ENCODE assay signal across 17 cellular contexts in the genomic region with DNA sequence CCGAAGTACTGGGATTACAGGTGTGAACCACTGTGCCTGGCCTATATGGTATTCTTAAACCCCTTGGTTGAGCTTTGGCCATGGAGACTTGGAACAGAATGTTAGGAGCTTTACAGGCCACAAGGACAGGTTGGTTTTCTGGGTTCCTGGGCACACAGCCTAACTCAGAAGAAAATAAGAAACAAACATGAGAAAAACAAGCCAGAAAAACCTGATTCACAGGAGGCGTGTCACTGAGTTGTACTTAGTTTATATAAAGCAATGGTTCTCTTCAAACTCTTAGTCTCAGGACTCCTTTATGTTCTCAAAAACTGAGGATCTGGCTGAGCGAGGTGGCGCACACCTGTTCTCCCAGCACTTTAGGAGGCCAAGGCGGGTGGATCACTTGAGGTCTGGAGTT.
DNase-seq lines count a peak whose midpoint lies in the region; ATAC-seq and TF ChIP-seq lines count a peak whose summit lies in the region.
"Had no signal": no experiment of that assay in that cellular context is flagged by ENCODE, and none has a peak within 500 bp of the region (broad histone marks: within the 10 kb centered on the region; RNA-seq: fewer than 3 reads in every experiment).

No MANE protein-coding gene starts in this region.

- H3K4me1 ChIP-seq in lung (ENCODE audit: control insufficient read depth in 2 of 2, insufficient read depth in 2 of 2, low read length in 2 of 2) (peaks cover 4 to 10% of the 10 kb centered on the region in 2 donors), smooth muscle cell (ENCODE audit: low read depth) (peaks cover 7% of the 10 kb centered on the region)

- no peaks in the 10 kb centered on the region for H3K9me3 Mint-ChIP-seq in chondrocyte (ENCODE audit: low read depth)
- no peaks in the 10 kb centered on the region for H3K9me3 Mint-ChIP-seq in activated CD8-positive, alpha-beta T cell treated with anti-CD3 and anti-CD28 coated beads, Interleukin-2, amount 10 ng/mL, durations not matched to agents 7 days and 5 days (ENCODE audit: insufficient read depth)

- TF ChIP-seq CTCF in chondrocyte (IDR thresholded peaks at IDR 0.05) (no peak), lung (IDR thresholded peaks at IDR 0.05; ENCODE audit: control extremely low read depth, extremely low read depth) (no peak), smooth muscle cell (IDR thresholded peaks at IDR 0.05; ENCODE audit: borderline replicate concordance, insufficient read depth, poor library complexity, severe bottlenecking) (no peak)

- H3K36me3 Mint-ChIP-seq in chondrocyte (ENCODE audit: low read depth) = no peaks in the 10 kb centered on the region
- H3K36me3 Mint-ChIP-seq in activated CD8-positive, alpha-beta T cell treated with anti-CD3 and anti-CD28 coated beads, Interleukin-2, amount 10 ng/mL, durations not matched to agents 7 days and 5 days (ENCODE audit: low read depth) = no peaks in the 10 kb centered on the region

- H3K9ac ChIP-seq in smooth muscle cell (ENCODE audit: low read depth) = no peak overlapping the region

- no peaks in the 10 kb centered on the region for H4K20me1 ChIP-seq in smooth muscle cell (ENCODE audit: low read depth)

- H3K36me3 ChIP-seq in lung (ENCODE audit: control insufficient read depth in 2 of 2, insufficient read depth in 2 of 2, low read length in 2 of 2) = no peaks in the 10 kb centered on the region
- H3K36me3 ChIP-seq in smooth muscle cell (ENCODE audit: low read depth) = no peaks in the 10 kb centered on the region
- H3K36me3 ChIP-seq: SJSA1 had no signal

- H3K4me3 ChIP-seq in lung = no peak overlapping the region
- H3K4me3 ChIP-seq in smooth muscle cell = no peak overlapping the region
- H3K4me3 ChIP-seq: SJSA1 had no signal

- no peaks in the 10 kb centered on the region for H3K79me2 ChIP-seq in smooth muscle cell (ENCODE audit: low read depth)

- peak; percentile 54 for DNase-seq in HT-29 (ENCODE audit: low spot score)
- no peak for DNase-seq in chondrocyte (ENCODE audit: low spot score)
- peak; percentile 19 for DNase-seq in lung (ENCODE audit: low spot score)
- no peak for DNase-seq in smooth muscle cell (lab: John Stamatoyannopoulos, UW; ENCODE audit: unreplicated experiment)
- DNase-seq in activated CD8-positive, alpha-beta T cell treated with anti-CD3 and anti-CD28 coated beads, Interleukin-2, amount 10 ng/mL, durations not matched to agents 7 days and 5 days = no peak
- no peak for DNase-seq in UCSD-AML1 (lab: John Stamatoyannopoulos, UW; ENCODE audit: unreplicated experiment)
- DNase-seq: Caco-2, DMS153, EL, KG1, NCI-H1436, NCI-H2081, NCI-H510A, NCI-H774 had no signal

- H3K4me1 Mint-ChIP-seq in chondrocyte (ENCODE audit: low read depth) = peaks cover 66% of the 10 kb centered on the region
- H3K4me1 Mint-ChIP-seq in activated CD8-positive, alpha-beta T cell treated with anti-CD3 and anti-CD28 coated beads, Interleukin-2, amount 10 ng/mL, durations not matched to agents 7 days and 5 days (ENCODE audit: low read depth) = peaks cover 8% of the 10 kb centered on the region

- no peaks in the 10 kb centered on the region for H3K9me3 ChIP-seq in lung (ENCODE audit: control insufficient read depth in 2 of 2, insufficient read depth in 1 of 2, low read length in 1 of 2)
- H3K9me3 ChIP-seq in smooth muscle cell (replicated peaks; ENCODE audit: low read depth) = no peaks in the 10 kb centered on the region
- H3K9me3 ChIP-seq: Caco-2, SJSA1 had no signal

- no peak overlapping the region for H2AFZ ChIP-seq in smooth muscle cell (ENCODE audit: low read depth)

- ATAC-seq in lung (ENCODE audit: insufficient read depth, low FRiP score) (no peak), HG02884 (IDR thresholded peaks at IDR 0.05; ENCODE audit: unreplicated experiment) (no peak), GM18498 (IDR thresholded peaks at IDR 0.05; ENCODE audit: unreplicated experiment) (no peak)
- ATAC-seq in activated CD8-positive, alpha-beta T cell treated with anti-CD3 and anti-CD28 coated beads, Interleukin-2, amount 10 ng/mL, durations not matched to agents 7 days and 5 days = no peak

- no peaks in the 10 kb centered on the region for H3K27me3 Mint-ChIP-seq in chondrocyte (ENCODE audit: low read depth)
- H3K27me3 Mint-ChIP-seq in activated CD8-positive, alpha-beta T cell treated with anti-CD3 and anti-CD28 coated beads, Interleukin-2, amount 10 ng/mL, durations not matched to agents 7 days and 5 days (ENCODE audit: low read depth) = peaks cover 12% of the 10 kb centered on the region

- POLR2A ChIA-PET in activated CD8-positive, alpha-beta T cell treated with anti-CD3 and anti-CD28 coated beads, Interleukin-2, amount 10 ng/mL, durations not matched to agents 7 days and 5 days (lab: Charles Lee) = interaction anchor here (0.6 to 0.7 kb wide), 2 partner anchors 182 to 547 kb away, joined by 3 read pairs; no protein-coding TSS in a partner anchor

- H3K27ac ChIP-seq in lung (ENCODE audit: low read depth in 1 of 2, low read length in 1 of 2) = no peak overlapping the region
- H3K27ac ChIP-seq in smooth muscle cell (ENCODE audit: low read depth) = peak overlapping the region; percentile 18
- H3K27ac ChIP-seq: SJSA1 had no signal

- no peak overlapping the region for H3K4me2 ChIP-seq in smooth muscle cell

- CTCF ChIA-PET in activated CD8-positive, alpha-beta T cell treated with anti-CD3 and anti-CD28 coated beads, Interleukin-2, amount 10 ng/mL, durations not matched to agents 7 days and 5 days (lab: Charles Lee) = interaction anchor here (1.1 to 2.2 kb wide), 4 partner anchors 15 to 193 kb away, joined by 3 to 9 read pairs (median 4); no protein-coding TSS in a partner anchor

- 74 to 89% methylated on average over 5 of the region's 5 CpGs for WGBS in lung, 2 donors
- 78% methylated on average over 5 of the region's 5 CpGs for WGBS in smooth muscle cell (ENCODE audit: low lambda C conversion rate)

- no peak overlapping the region for H3K4me3 Mint-ChIP-seq in chondrocyte (ENCODE audit: unreplicated experiment)
- no peak overlapping the region for H3K4me3 Mint-ChIP-seq in activated CD8-positive, alpha-beta T cell treated with anti-CD3 and anti-CD28 coated beads, Interleukin-2, amount 10 ng/mL, durations not matched to agents 7 days and 5 days

- H3K27ac Mint-ChIP-seq in chondrocyte (ENCODE audit: unreplicated experiment) = peak overlapping the region; percentile 15
- no peak overlapping the region for H3K27ac Mint-ChIP-seq in activated CD8-positive, alpha-beta T cell treated with anti-CD3 and anti-CD28 coated beads, Interleukin-2, amount 10 ng/mL, durations not matched to agents 7 days and 5 days

- peaks cover 14% of the 10 kb centered on the region for H3F3A ChIP-seq in smooth muscle cell (ENCODE audit: low read depth)

- H3K27me3 ChIP-seq in lung (ENCODE audit: control insufficient read depth, insufficient read depth) (no peaks in the 10 kb centered on the region), smooth muscle cell (ENCODE audit: low read depth) (no peaks in the 10 kb centered on the region)
- H3K27me3 ChIP-seq: SJSA1 had no signal

Comparison
In these comparisons a context has a peak if more than half of its experiments do, and no peak if none do; other contexts are left out.
1. DNase-seq: peak in HT-29 (single experiment) and lung (single experiment); none in chondrocyte (single experiment), smooth muscle cell (single experiment), activated CD8-positive, alpha-beta T cell treated with anti-CD3 and anti-CD28 coated beads, Interleukin-2, amount 10 ng/mL, durations not matched to agents 7 days and 5 days (single experiment) and UCSD-AML1 (single experiment).